ENCODE assay signal across 8 cellular contexts in genomic region chr1:212432163-212432705, GRCh38. TPM values are rescaled to one million over a fixed set of nuclear protein-coding genes. Genes with fewer than 3 reads are reported as not detected.
DNase-seq lines count a peak whose midpoint lies in the region; ATAC-seq and TF ChIP-seq lines count a peak whose summit lies in the region.

No MANE protein-coding gene starts in this region.

- H3K4me3 ChIP-seq in adipocyte (ENCODE audit: low read length) = peak overlapping the region; percentile 85
- peak overlapping the region; percentile 46 for H3K4me3 ChIP-seq in kidney epithelial cell (ENCODE audit: low read depth, low read length)
- H3K4me3 ChIP-seq in tibial artery = peak overlapping the region; percentile 72 to 96

- ATAC-seq in GM21515 (IDR thresholded peaks at IDR 0.05; ENCODE audit: unreplicated experiment) = no peak

- H3K4me1 ChIP-seq in adipocyte (ENCODE audit: control insufficient read depth, insufficient read depth, low read length) = peaks cover 14% of the 10 kb centered on the region
- peaks cover 0 to 24% (median 17%) of the 10 kb centered on the region in 4 donors for H3K4me1 ChIP-seq in tibial artery

- TF ChIP-seq CTCF in kidney epithelial cell (IDR thresholded peaks at IDR 0.05; ENCODE audit: insufficient read depth, low read length, poor library complexity, severe bottlenecking) (no peak), tibial artery (IDR thresholded peaks at IDR 0.05) (no peak)

- DNase-seq in activated CD4-positive, alpha-beta T cell treated with anti-CD3 and anti-CD28 coated beads, Interleukin-2, amount 10 ng/mL, durations not matched to agents 24 days and 14 days = no peak
- DNase-seq in activated CD4-positive, alpha-beta T cell treated with anti-CD3 and anti-CD28 coated beads, Interleukin-2, amount 50 U/mL, for 1 hour = no peak
- DNase-seq in adipocyte (ENCODE audit: low read depth) (no peak), kidney epithelial cell (ENCODE audit: low read depth) (no peak), tibial artery (no peak), nucleus accumbens (lab: John Stamatoyannopoulos, UW) (no peak), cerebellar cortex (ENCODE audit: low spot score) (no peak)

- H3K36me3 Mint-ChIP-seq in activated CD4-positive, alpha-beta T cell treated with anti-CD3 and anti-CD28 coated beads, Interleukin-2, amount 10 ng/mL, durations not matched to agents 24 days and 14 days (ENCODE audit: low read depth) = peaks cover 3% of the 10 kb centered on the region

- H3K9me3 ChIP-seq in adipocyte (ENCODE audit: control insufficient read depth, low read length) (no peaks in the 10 kb centered on the region), tibial artery (no peaks in the 10 kb centered on the region)

- H3K4me3 Mint-ChIP-seq in activated CD4-positive, alpha-beta T cell treated with anti-CD3 and anti-CD28 coated beads, Interleukin-2, amount 10 ng/mL, durations not matched to agents 24 days and 14 days = peak overlapping the region; percentile 77

- no peaks in the 10 kb centered on the region for H3K27me3 ChIP-seq in adipocyte (replicated peaks; ENCODE audit: control insufficient read depth, insufficient read depth, low read length)
- no peaks in the 10 kb centered on the region for H3K27me3 ChIP-seq in kidney epithelial cell (ENCODE audit: control insufficient read depth, insufficient read depth, low read length)
- no peaks in the 10 kb centered on the region for H3K27me3 ChIP-seq in tibial artery

- H3K4me1 Mint-ChIP-seq in activated CD4-positive, alpha-beta T cell treated with anti-CD3 and anti-CD28 coated beads, Interleukin-2, amount 10 ng/mL, durations not matched to agents 24 days and 14 days = peaks cover 27% of the 10 kb centered on the region

- intact Hi-C loops in activated CD4-positive, alpha-beta T cell treated with anti-CD3 and anti-CD28 coated beads, Interleukin-2, amount 10 ng/mL, durations not matched to agents 24 days and 14 days (cut with micrococcal nuclease) = loop anchor here (1.0 to 5.0 kb wide), 4 partner anchors 18 to 395 kb away; partner anchors contain the start of genes ATF3, DTL, INTS7 and PACC1
- intact Hi-C loops in tibial artery (cut with DNase I; ENCODE audit: low total_unique reads) = no loop called here

- peak overlapping the region; percentile 84 to 99 for H3K27ac ChIP-seq in tibial artery

- peak overlapping the region; percentile 76 for H3K27ac Mint-ChIP-seq in activated CD4-positive, alpha-beta T cell treated with anti-CD3 and anti-CD28 coated beads, Interleukin-2, amount 10 ng/mL, durations not matched to agents 24 days and 14 days

- peak overlapping the region; percentile 87 for H3K9ac ChIP-seq in adipocyte (ENCODE audit: low read length)

- H3K9me3 Mint-ChIP-seq in activated CD4-positive, alpha-beta T cell treated with anti-CD3 and anti-CD28 coated beads, Interleukin-2, amount 10 ng/mL, durations not matched to agents 24 days and 14 days = no peaks in the 10 kb centered on the region

- peaks cover 6% of the 10 kb centered on the region for H3K27me3 Mint-ChIP-seq in activated CD4-positive, alpha-beta T cell treated with anti-CD3 and anti-CD28 coated beads, Interleukin-2, amount 10 ng/mL, durations not matched to agents 24 days and 14 days

- H3K36me3 ChIP-seq in adipocyte (ENCODE audit: control insufficient read depth, insufficient read depth, low read length, severe bottlenecking) = no peaks in the 10 kb centered on the region
- H3K36me3 ChIP-seq in kidney epithelial cell (ENCODE audit: control insufficient read depth, insufficient read depth, low read length) = no peaks in the 10 kb centered on the region
- no peaks in the 10 kb centered on the region for H3K36me3 ChIP-seq in tibial artery

RNA-seq across cellular contexts. Expression of gene NENF, which starts 0.5 kb away (rescaled TPM):
- 35.1 and 36.1 TPM in 2 replicates for total RNA-seq in activated CD4-positive, alpha-beta T cell treated with anti-CD3 and anti-CD28 coated beads, Interleukin-2, amount 10 ng/mL, durations not matched to agents 24 days and 14 days
- 35.8 and 36.0 TPM in 2 replicates for total RNA-seq in kidney epithelial cell

RNA-seq across cellular contexts. Expression of gene PACC1, which starts 17.5 kb away (rescaled TPM):
- total RNA-seq in activated CD4-positive, alpha-beta T cell treated with anti-CD3 and anti-CD28 coated beads, Interleukin-2, amount 10 ng/mL, durations not matched to agents 24 days and 14 days = 16.0 and 19.4 TPM in 2 replicates
- 41.3 and 43.2 TPM in 2 replicates for total RNA-seq in kidney epithelial cell
